19 cellular contexts compared by ENCODE assay signal in the genomic region with DNA sequence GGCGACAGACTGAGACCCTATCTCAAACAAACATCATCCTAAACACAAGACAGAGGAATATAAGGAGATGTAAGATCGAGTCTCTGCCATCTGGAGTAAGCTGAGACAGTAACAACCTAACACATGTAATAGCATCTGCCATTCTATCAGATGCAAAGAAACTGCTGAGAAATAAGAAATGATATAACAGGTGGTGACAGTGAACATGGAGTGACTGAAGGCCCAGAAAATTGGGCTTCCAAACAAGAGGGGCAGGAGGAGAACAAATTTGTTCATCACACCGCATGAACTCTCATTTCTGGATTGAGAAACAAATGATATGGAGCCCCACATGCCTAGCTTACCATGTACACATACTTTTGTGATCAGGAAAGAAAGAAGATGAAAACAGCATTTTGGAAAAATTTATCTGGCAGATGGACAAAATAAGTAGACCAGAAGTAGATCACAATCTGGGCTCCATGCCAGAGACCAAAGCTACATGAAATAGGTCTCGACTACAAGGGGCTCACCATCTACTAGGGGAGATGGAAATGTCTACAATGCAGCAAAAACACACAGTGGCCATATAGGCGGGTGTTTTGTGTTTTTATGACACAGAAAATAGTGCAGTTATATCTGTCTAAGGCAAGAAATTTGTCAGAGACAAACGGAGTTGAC. TPM values are rescaled to one million over a fixed set of nuclear protein-coding genes. Genes with fewer than 3 reads are reported as not detected.
A peak's percentile ranks its signal among the peaks of the same experiment; 100 is the strongest.
DNase-seq lines count a peak whose midpoint lies in the region; ATAC-seq lines count a peak whose summit lies in the region.
"Had no signal": no experiment of that assay in that cellular context is flagged by ENCODE, and none has a peak within 500 bp of the region (broad histone marks: within the 10 kb centered on the region; RNA-seq: fewer than 3 reads in every experiment).

No MANE protein-coding gene starts in this region.

- no peaks in the 10 kb centered on the region for H3K9me3 Mint-ChIP-seq in central memory CD8-positive, alpha-beta T cell
- H3K9me3 Mint-ChIP-seq: activated CD4-positive, alpha-beta T cell treated with anti-CD3 and anti-CD28 coated beads, Interleukin-2, amount 10 ng/mL, durations not matched to agents 24 days and 14 days; activated naive CD4-positive, alpha-beta T cell treated with anti-CD3 and anti-CD28 coated beads for 36 hours; CD8-positive, alpha-beta memory T cell had no signal

- no peak for ATAC-seq in central memory CD8-positive, alpha-beta T cell (replicated peaks; ENCODE audit: extremely low read depth, poor library complexity, severe bottlenecking)
- ATAC-seq in HG02884 (IDR thresholded peaks at IDR 0.05; ENCODE audit: unreplicated experiment) (no peak), HG03520 (IDR thresholded peaks at IDR 0.05; ENCODE audit: unreplicated experiment) (no peak)
- ATAC-seq: esophagus mucosa, lower lobe of right lung had no signal

- peaks cover 42% of the 10 kb centered on the region for H3K36me3 Mint-ChIP-seq in central memory CD8-positive, alpha-beta T cell (ENCODE audit: insufficient read depth)

- H3K27me3 Mint-ChIP-seq in central memory CD8-positive, alpha-beta T cell: no peaks in the 10 kb centered on the region
- H3K27me3 Mint-ChIP-seq: activated CD4-positive, alpha-beta T cell treated with anti-CD3 and anti-CD28 coated beads, Interleukin-2, amount 10 ng/mL, durations not matched to agents 24 days and 14 days; CD8-positive, alpha-beta memory T cell had no signal

- peak overlapping the region; percentile 12 for H3K27ac Mint-ChIP-seq in central memory CD8-positive, alpha-beta T cell (ENCODE audit: low read depth)
- H3K27ac Mint-ChIP-seq: activated CD4-positive, alpha-beta T cell treated with anti-CD3 and anti-CD28 coated beads, Interleukin-2, amount 10 ng/mL, durations not matched to agents 24 days and 14 days; activated naive CD4-positive, alpha-beta T cell treated with anti-CD3 and anti-CD28 coated beads for 36 hours had no signal

- peak; percentile 8 for DNase-seq in EL
- peak; percentile 79 for DNase-seq in NCI-H446 treated with DMSO at 0.1 percent for 48 hours (lab: John Stamatoyannopoulos, UW)
- no peak for DNase-seq in central memory CD8-positive, alpha-beta T cell (ENCODE audit: low spot score in 2 of 2)
- peak; percentile 2 to 78 for DNase-seq in lung microvascular endothelial cell (ENCODE audit: low read depth in 2 of 2)
- DNase-seq in GDM1 (lab: John Stamatoyannopoulos, UW): no peak
- DNase-seq in T1000 (lab: John Stamatoyannopoulos, UW): no peak
- DNase-seq: activated CD4-positive, alpha-beta T cell treated with anti-CD3 and anti-CD28 coated beads, Interleukin-2, amount 10 ng/mL, durations not matched to agents 24 days and 14 days; activated naive CD4-positive, alpha-beta T cell treated with anti-CD3 and anti-CD28 coated beads for 36 hours; activated T-cell treated with anti-CD3 and anti-CD28 coated beads for 4 hours; CD8-positive, alpha-beta memory T cell; islet precursor cell; lower lobe of right lung; NCI-H1092 treated with DMSO at 0.1 percent for 48 hours; NK-92 treated with Interleukin-12 subunit alpha and Interleukin-12 subunit beta, amount 100 ng/mL, for 24 hours; ovary; stimulated activated CD4-positive, alpha-beta T cell treated with anti-CD3 and anti-CD28 coated beads, Interleukin-4, amount 100 ng/mL, for 1 hour had no signal

- no peaks in the 10 kb centered on the region for H3K4me1 Mint-ChIP-seq in central memory CD8-positive, alpha-beta T cell
- H3K4me1 Mint-ChIP-seq: CD8-positive, alpha-beta memory T cell had no signal

- no peak overlapping the region for H3K4me3 Mint-ChIP-seq in central memory CD8-positive, alpha-beta T cell
- H3K4me3 Mint-ChIP-seq: activated CD4-positive, alpha-beta T cell treated with anti-CD3 and anti-CD28 coated beads, Interleukin-2, amount 10 ng/mL, durations not matched to agents 24 days and 14 days; activated naive CD4-positive, alpha-beta T cell treated with anti-CD3 and anti-CD28 coated beads for 36 hours; CD8-positive, alpha-beta memory T cell had no signal

RNA-seq across cellular contexts. Expression of a gene that starts 45.5 kb away (rescaled TPM):
- total RNA-seq in lung microvascular endothelial cell: 69.8 and 73.7 TPM in 2 replicates

Comparison
In these comparisons a context has a peak if more than half of its experiments do, and no peak if none do; other contexts are left out.
1. DNase-seq: peak in EL (single experiment), NCI-H446 treated with DMSO at 0.1 percent for 48 hours (single experiment) and lung microvascular endothelial cell (2 of 2); none in central memory CD8-positive, alpha-beta T cell (0 of 2), GDM1 (single experiment) and T1000 (single experiment).